ENCODE assay signal across 16 cellular contexts in the genomic region with DNA sequence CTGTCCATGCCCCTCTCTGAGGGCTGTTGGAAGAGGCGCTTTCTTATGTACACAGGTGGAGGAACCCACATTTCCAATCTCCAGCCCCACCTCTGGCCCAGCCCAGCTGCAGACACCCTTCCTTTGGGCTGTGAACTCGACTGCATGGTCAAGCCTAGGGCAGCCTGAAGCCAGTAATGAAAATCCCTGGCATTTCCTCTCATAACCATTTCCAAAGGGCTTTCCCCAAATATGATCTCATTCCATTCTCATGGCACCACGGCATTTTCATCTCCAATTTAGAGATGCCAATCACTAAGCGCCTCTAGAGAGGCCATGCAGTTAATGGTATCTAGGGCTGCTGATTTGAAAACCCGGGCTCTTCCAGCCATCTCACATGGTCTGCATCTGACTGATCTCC. TPM values are rescaled to one million over a fixed set of nuclear protein-coding genes. Genes with fewer than 3 reads are reported as not detected.
DNase-seq lines count a peak whose midpoint lies in the region; ATAC-seq and TF ChIP-seq lines count a peak whose summit lies in the region.
"Had no signal": no experiment of that assay in that cellular context is flagged by ENCODE, and none has a peak within 500 bp of the region (broad histone marks: within the 10 kb centered on the region; RNA-seq: fewer than 3 reads in every experiment).

No MANE protein-coding gene starts in this region.

- H3K79me1 ChIP-seq in trophoblast cell (ENCODE audit: low read length): peaks cover 22% of the 10 kb centered on the region

- no peaks in the 10 kb centered on the region for H3K9me3 ChIP-seq in CD4-positive, CD25-positive, alpha-beta regulatory T cell (ENCODE audit: control insufficient read depth in 2 of 2, low read length in 2 of 2)
- H3K9me3 ChIP-seq in esophagus (ENCODE audit: control insufficient read depth in 2 of 2, insufficient read depth in 1 of 2, low read depth in 1 of 2, low read length in 1 of 2) (no peaks in the 10 kb centered on the region), trophoblast cell (ENCODE audit: insufficient read depth, low read depth, low read length) (peaks cover 1% of the 10 kb centered on the region)

- no peak overlapping the region for H3K27ac ChIP-seq in CD4-positive, CD25-positive, alpha-beta regulatory T cell (ENCODE audit: insufficient read depth, low read length, poor library complexity, severe bottlenecking)
- H3K27ac ChIP-seq in esophagus (ENCODE audit: low read depth in 2 of 2, low read length in 1 of 2) (peak overlapping the region; percentile 78 to 92), trophoblast cell (ENCODE audit: low read depth, low read length) (peak overlapping the region; percentile 84)
- H3K27ac ChIP-seq: A549, SK-N-MC had no signal

- H3K27ac Mint-ChIP-seq in CD4-positive, CD25-positive, alpha-beta regulatory T cell: peak overlapping the region in 2 of 3 donors; percentile 64 to 78
- H3K27ac Mint-ChIP-seq in glutamatergic neuron (ENCODE audit: unreplicated experiment): no peak overlapping the region
- H3K27ac Mint-ChIP-seq: GM23338 had no signal

- H2BK12ac ChIP-seq in trophoblast cell (ENCODE audit: low read length): peak overlapping the region; percentile 88

- H2AK5ac ChIP-seq in trophoblast cell (ENCODE audit: low read length): peak overlapping the region; percentile 45

- H4K91ac ChIP-seq in trophoblast cell (ENCODE audit: low read depth, low read length): peak overlapping the region; percentile 55

- H3K27me3 ChIP-seq in CD4-positive, CD25-positive, alpha-beta regulatory T cell (ENCODE audit: control insufficient read depth, insufficient read depth, low read length): no peaks in the 10 kb centered on the region
- no peaks in the 10 kb centered on the region for H3K27me3 ChIP-seq in esophagus (ENCODE audit: control insufficient read depth in 1 of 2, insufficient read depth in 2 of 2, low read length in 2 of 2)
- no peaks in the 10 kb centered on the region for H3K27me3 ChIP-seq in trophoblast cell (ENCODE audit: insufficient read depth, low read length)

- TF ChIP-seq CTCF in glutamatergic neuron (IDR thresholded peaks at IDR 0.05; ENCODE audit: partially characterized antibody, unreplicated experiment): no peak

- H3K4ac ChIP-seq in trophoblast cell (ENCODE audit: low read depth, low read length): peak overlapping the region; percentile 17

- peak overlapping the region; percentile 29 for H3K4me2 ChIP-seq in trophoblast cell (ENCODE audit: low read length)
- H3K4me2 ChIP-seq: A549, GM23338 had no signal

- H3K4me1 ChIP-seq in CD4-positive, CD25-positive, alpha-beta regulatory T cell (ENCODE audit: control insufficient read depth, insufficient read depth, low read length, poor library complexity, severe bottlenecking): peaks cover 10% of the 10 kb centered on the region
- peaks cover 0 to 7% of the 10 kb centered on the region in 2 donors for H3K4me1 ChIP-seq in esophagus (ENCODE audit: control insufficient read depth in 2 of 2, insufficient read depth in 2 of 2, low read length in 1 of 2)
- H3K4me1 ChIP-seq in trophoblast cell (ENCODE audit: control insufficient read depth in 1 of 2, insufficient read depth in 2 of 2, low read length in 2 of 2): peaks cover 25 to 26% of the 10 kb centered on the region in 2 experiments

- H3K4me1 Mint-ChIP-seq in CD4-positive, CD25-positive, alpha-beta regulatory T cell: peaks cover 0 to 25% (median 13%) of the 10 kb centered on the region in 4 donors
- no peaks in the 10 kb centered on the region for H3K4me1 Mint-ChIP-seq in glutamatergic neuron (ENCODE audit: low read depth, unreplicated experiment)
- H3K4me1 Mint-ChIP-seq: GM23338 had no signal

- H3K4me3 ChIP-seq in CD4-positive, CD25-positive, alpha-beta regulatory T cell (ENCODE audit: low read depth, low read length): no peak overlapping the region
- H3K4me3 ChIP-seq in esophagus (ENCODE audit: low read depth in 1 of 2, low read length in 2 of 2): no peak overlapping the region
- H3K4me3 ChIP-seq in trophoblast cell (ENCODE audit: low read depth, low read length): no peak overlapping the region
- H3K4me3 ChIP-seq: A549, GM23338, SK-N-MC had no signal

- H2AFZ ChIP-seq in trophoblast cell (ENCODE audit: insufficient read depth, low read length, poor library complexity): peak overlapping the region; percentile 5
- H2AFZ ChIP-seq: GM23338 had no signal

- peak overlapping the region; percentile 8 for H3K14ac ChIP-seq in trophoblast cell (ENCODE audit: low read length)

- peaks cover 0 to 5% (median 0%) of the 10 kb centered on the region in 7 donors for H3K9me3 Mint-ChIP-seq in CD4-positive, CD25-positive, alpha-beta regulatory T cell
- peaks cover 2% of the 10 kb centered on the region for H3K9me3 Mint-ChIP-seq in glutamatergic neuron (ENCODE audit: unreplicated experiment)
- H3K9me3 Mint-ChIP-seq: GM23338 had no signal

- peak overlapping the region; percentile 67 for H2BK120ac ChIP-seq in trophoblast cell (ENCODE audit: insufficient read depth, low read length, poor library complexity)

- no peak overlapping the region for H3K9ac ChIP-seq in trophoblast cell (ENCODE audit: low read length)

- 68 to 79% methylated on average over 5 of the region's 5 CpGs for WGBS in esophagus, 2 donors
- no CpG with 5 or more reads among the region's 5 CpGs for WGBS in trophoblast cell (ENCODE audit: extremely low coverage, insufficient coverage, insufficient read length)

- no peak overlapping the region for H3K4me3 Mint-ChIP-seq in CD4-positive, CD25-positive, alpha-beta regulatory T cell
- no peak overlapping the region for H3K4me3 Mint-ChIP-seq in glutamatergic neuron (ENCODE audit: unreplicated experiment)
- H3K4me3 Mint-ChIP-seq: GM23338 had no signal

- DNase-seq in CD4-positive, CD25-positive, alpha-beta regulatory T cell: no peak
- DNase-seq in M059J (ENCODE audit: low read depth): peak; percentile 40
- DNase-seq in trophoblast cell: peak in 1 of 2 donors; percentile 42
- DNase-seq in NCI-H748 treated with DMSO at 0.1 percent for 48 hours (lab: John Stamatoyannopoulos, UW): no peak
- no peak for DNase-seq in glutamatergic neuron
- DNase-seq: DMS79 treated with DMSO at 0.1 percent for 48 hours, GDM1, NCI-H146, NCI-H2081 treated with DMSO at 0.1 percent for 48 hours, NCI-H345, NCI-H526 treated with DMSO at 0.1 percent for 48 hours had no signal

- no peak for ATAC-seq in CD4-positive, CD25-positive, alpha-beta regulatory T cell (ENCODE audit: low read depth in 2 of 2)
- ATAC-seq in GM19467 (IDR thresholded peaks at IDR 0.05; ENCODE audit: unreplicated experiment): no peak
- ATAC-seq: A549, GM23338 had no signal

- H3K79me2 ChIP-seq in trophoblast cell (ENCODE audit: control insufficient read depth, insufficient read depth, low read length, poor library complexity): no peaks in the 10 kb centered on the region

- peak overlapping the region; percentile 17 for H4K8ac ChIP-seq in trophoblast cell (ENCODE audit: low read depth, low read length)

- H3K27me3 Mint-ChIP-seq in CD4-positive, CD25-positive, alpha-beta regulatory T cell: peaks cover 5% of the 10 kb centered on the region
- H3K27me3 Mint-ChIP-seq in glutamatergic neuron (ENCODE audit: unreplicated experiment): no peaks in the 10 kb centered on the region

- H2BK5ac ChIP-seq in trophoblast cell (ENCODE audit: low read depth, low read length, poor library complexity): peak overlapping the region; percentile 73

- no peak overlapping the region for H4K12ac ChIP-seq in trophoblast cell (ENCODE audit: low read depth, low read length)

- H3K23ac ChIP-seq in trophoblast cell (ENCODE audit: low read length): no peak overlapping the region

- H3K36me3 ChIP-seq in CD4-positive, CD25-positive, alpha-beta regulatory T cell (ENCODE audit: control insufficient read depth, insufficient read depth, low read length): no peaks in the 10 kb centered on the region
- H3K36me3 ChIP-seq in esophagus (ENCODE audit: control insufficient read depth in 2 of 2, insufficient read depth in 2 of 2, low read length in 1 of 2) (no peaks in the 10 kb centered on the region), trophoblast cell (ENCODE audit: control insufficient read depth in 1 of 2, insufficient read depth in 2 of 2, low read length in 2 of 2) (no peaks in the 10 kb centered on the region)

- H3K18ac ChIP-seq in trophoblast cell (ENCODE audit: low read length): peak overlapping the region; percentile 18

- H3K36me3 Mint-ChIP-seq in CD4-positive, CD25-positive, alpha-beta regulatory T cell: no peaks in the 10 kb centered on the region
- H3K36me3 Mint-ChIP-seq in glutamatergic neuron (ENCODE audit: unreplicated experiment): no peaks in the 10 kb centered on the region

RNA-seq across cellular contexts. Expression of a gene that starts 32.3 kb away (rescaled TPM):
- total RNA-seq in CD4-positive, CD25-positive, alpha-beta regulatory T cell: 1.6 TPM
- polyA plus RNA-seq in CD4-positive, CD25-positive, alpha-beta regulatory T cell: under 1 TPM in 2 of 4 donors, not detected in 2; 0.15 to 0.38 TPM
- 28.9 and 107 TPM in 2 replicates for total RNA-seq in M059J (2014; rRNA removed; shearing (Covaris generic))
- polyA plus RNA-seq in esophagus: 1,000 to 10,000 TPM; 1,597 to 1,599 TPM
- 10.1 and 10.7 TPM in 2 replicates for polyA plus RNA-seq in trophoblast cell (2013)
- not detected for total RNA-seq in glutamatergic neuron (ENCODE audit: unreplicated experiment)

Comparison
In these comparisons a context has a peak if more than half of its experiments do, and no peak if none do; other contexts are left out.
1. RNA of a gene that starts 32.3 kb away (total RNA-seq): 28.9 to 107 TPM in M059J; 1.6 TPM in CD4-positive, CD25-positive, alpha-beta regulatory T cell (single experiment) and not detected in glutamatergic neuron (single experiment); every median in the first group is over 10 times any median in the second.